ENCODE assay signal across 1 cellular context in genomic region chr5:115749016-115749415, GRCh38.
TF ChIP-seq lines count a peak whose summit lies in the region.

No MANE protein-coding gene starts in this region.

TF ChIP-seq in HCT116, 20 proteins besides CTCF, POLR2A, EP300 and RAD21 (continued from another document):
- TF ChIP-seq REST (IDR thresholded peaks at IDR 0.05; ENCODE audit: low read depth) (no peak), SIN3A (IDR thresholded peaks at IDR 0.05; ENCODE audit: low read depth) (no peak), JUND (IDR thresholded peaks at IDR 0.05) (peak; percentile 85), TCF7L2 (IDR thresholded peaks at IDR 0.05; ENCODE audit: borderline replicate concordance, extremely low read depth, insufficient read depth, insufficient read length) (no peak), SP1 (IDR thresholded peaks at IDR 0.05; ENCODE audit: low read depth) (peak; percentile 69), EZH2phosphoT487 (IDR thresholded peaks at IDR 0.05; ENCODE audit: borderline replicate concordance) (no peak), ZNF274 (IDR thresholded peaks at IDR 0.05; ENCODE audit: low read depth, low read length) (no peak), EGR1 (IDR thresholded peaks at IDR 0.05; ENCODE audit: low read depth) (peak; percentile 39; the same call in 1 of the 2 replicates), YY1 (IDR thresholded peaks at IDR 0.05; ENCODE audit: extremely low read depth, insufficient replicate concordance, low read depth, low read length) (no peak)
